In the genomic region with DNA sequence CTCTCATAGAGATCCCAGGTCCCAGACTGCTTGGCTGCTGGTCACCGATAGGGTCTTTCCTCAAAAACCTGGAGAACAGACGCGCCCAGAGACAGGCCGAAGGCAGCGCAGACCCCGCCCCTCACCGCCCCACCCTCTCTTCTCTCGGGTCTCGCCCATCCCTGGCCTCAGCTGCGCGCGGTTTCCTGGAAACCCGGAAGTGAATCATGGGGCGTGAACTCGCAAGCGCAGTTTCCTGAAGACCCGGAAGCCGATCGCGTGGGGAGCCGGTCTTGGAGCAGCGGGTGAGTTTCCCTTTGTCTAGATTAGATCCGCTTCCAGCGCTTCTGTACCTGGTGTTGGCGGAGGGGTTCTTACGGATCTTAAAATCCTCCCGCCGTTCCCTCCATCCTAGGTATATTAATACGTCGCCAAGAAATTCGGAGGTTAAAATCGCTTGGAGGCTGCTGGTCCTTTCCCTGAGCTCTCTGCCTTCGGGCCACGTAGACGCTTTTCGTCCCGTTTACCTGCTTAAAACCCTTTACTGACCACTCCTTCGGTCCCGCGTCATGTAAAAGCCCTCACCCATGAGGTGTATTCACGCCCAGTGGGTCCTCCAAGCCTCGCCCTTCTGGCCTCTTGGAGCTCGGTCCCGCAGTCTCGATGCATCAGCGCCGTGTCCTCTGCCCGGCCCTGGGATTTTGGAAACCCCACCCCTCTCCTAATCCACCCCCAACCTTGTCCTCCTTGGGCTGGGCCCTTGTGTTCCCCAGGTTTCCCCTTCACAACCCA, we compare ENCODE assay signal across 8 cellular contexts. TPM values are rescaled to one million over a fixed set of nuclear protein-coding genes. Genes with fewer than 3 reads are reported as not detected.
A peak's percentile ranks its signal among the peaks of the same experiment; 100 is the strongest.
DNase-seq lines count a peak whose midpoint lies in the region; ATAC-seq and TF ChIP-seq lines count a peak whose summit lies in the region.

Gene ZNF578, plus strand, starts transcription at position 230 of the 771 bp plus-strand sequence. CDS start 48,293 bp downstream, outside the sequence.

- no peaks in the 10 kb centered on the region for H3K27me3 Mint-ChIP-seq in activated CD4-positive, alpha-beta T cell treated with anti-CD3 and anti-CD28 coated beads, Interleukin-2, amount 10 ng/mL, durations not matched to agents 7 days and 5 days

- peaks cover 3% of the 10 kb centered on the region; the same call in 1 of the 2 replicates for H3K36me3 ChIP-seq in HUES6 (ENCODE audit: control insufficient read depth, insufficient read depth, low read length)

- ATAC-seq in left lobe of liver (peak; percentile 17), HG02763 (IDR thresholded peaks at IDR 0.05; ENCODE audit: unreplicated experiment) (no peak), HG02938 (IDR thresholded peaks at IDR 0.05; ENCODE audit: unreplicated experiment) (no peak)

- POLR2A ChIA-PET in activated CD4-positive, alpha-beta T cell treated with anti-CD3 and anti-CD28 coated beads, Interleukin-2, amount 10 ng/mL, durations not matched to agents 7 days and 5 days (lab: Charles Lee), result no interaction called here

- peaks cover 66% of the 10 kb centered on the region for H3K9me3 Mint-ChIP-seq in activated CD4-positive, alpha-beta T cell treated with anti-CD3 and anti-CD28 coated beads, Interleukin-2, amount 10 ng/mL, durations not matched to agents 7 days and 5 days

- H3K9ac ChIP-seq in HUES6 (ENCODE audit: low read length), result no peak within 1 kb of the TSS

- H3K36me3 Mint-ChIP-seq in activated CD4-positive, alpha-beta T cell treated with anti-CD3 and anti-CD28 coated beads, Interleukin-2, amount 10 ng/mL, durations not matched to agents 7 days and 5 days (ENCODE audit: low read depth), result peaks cover 47% of the 10 kb centered on the region

- peak within 1 kb of the TSS; percentile 80 for H3K4me3 Mint-ChIP-seq in activated CD4-positive, alpha-beta T cell treated with anti-CD3 and anti-CD28 coated beads, Interleukin-2, amount 10 ng/mL, durations not matched to agents 7 days and 5 days

- H3K9me3 ChIP-seq in HUES6 (ENCODE audit: control insufficient read depth, insufficient read depth, low read depth, low read length), result peaks cover 73% of the 10 kb centered on the region

- DNase-seq in activated CD4-positive, alpha-beta T cell treated with anti-CD3 and anti-CD28 coated beads, Interleukin-2, amount 10 ng/mL, durations not matched to agents 7 days and 5 days, result peak; percentile 83
- DNase-seq in coronary artery (ENCODE audit: low spot score) (peak; percentile 76), left lobe of liver (ENCODE audit: low spot score) (peak; percentile 43), NCI-H526 treated with DMSO at 0.1 percent for 48 hours (lab: John Stamatoyannopoulos, UW) (no peak)
- DNase-seq in stimulated activated CD4-positive, alpha-beta T cell treated with anti-CD3 and anti-CD28 coated beads, Interleukin-4, amount 100 ng/mL, for 1 hour, result peak; percentile 67

- H3K27ac Mint-ChIP-seq in activated CD4-positive, alpha-beta T cell treated with anti-CD3 and anti-CD28 coated beads, Interleukin-2, amount 10 ng/mL, durations not matched to agents 7 days and 5 days, result peak within 1 kb of the TSS; percentile 89

- H3K4me3 ChIP-seq in HUES6 (ENCODE audit: low read depth, low read length) (peak within 1 kb of the TSS; percentile 56; the same call in 1 of the 2 replicates), coronary artery (peak within 1 kb of the TSS; percentile 76)

- TF ChIP-seq CTCF in coronary artery (IDR thresholded peaks at IDR 0.05), result no peak

- no peaks in the 10 kb centered on the region for H3K4me1 ChIP-seq in HUES6 (ENCODE audit: control insufficient read depth, insufficient read depth, low read length)

- CTCF ChIA-PET in activated CD4-positive, alpha-beta T cell treated with anti-CD3 and anti-CD28 coated beads, Interleukin-2, amount 10 ng/mL, durations not matched to agents 7 days and 5 days (lab: Charles Lee), result no interaction called here

- H3K27me3 ChIP-seq in HUES6 (ENCODE audit: control insufficient read depth, insufficient read depth, low read length), result no peaks in the 10 kb centered on the region

- no peak within 1 kb of the TSS for H3K27ac ChIP-seq in HUES6 (ENCODE audit: low read depth, low read length)
- H3K27ac ChIP-seq in coronary artery, result no peak within 1 kb of the TSS

- H3K4me1 Mint-ChIP-seq in activated CD4-positive, alpha-beta T cell treated with anti-CD3 and anti-CD28 coated beads, Interleukin-2, amount 10 ng/mL, durations not matched to agents 7 days and 5 days, result peaks cover 20% of the 10 kb centered on the region

RNA-seq across cellular contexts. Expression of gene ZNF578, which starts in this region (rescaled TPM):
- 1 to 10 TPM; 1.9 to 3.0 TPM for total RNA-seq in activated CD4-positive, alpha-beta T cell treated with anti-CD3 and anti-CD28 coated beads, Interleukin-2, amount 10 ng/mL, durations not matched to agents 7 days and 5 days
- total RNA-seq in left lobe of liver, result not detected

Comparison
In these comparisons a context has a peak if more than half of its experiments do, and no peak if none do; other contexts are left out.
1. Peak in DNase-seq and ATAC-seq in left lobe of liver; RNA of the gene not detected or under 1 TPM.